1 cellular context compared by ENCODE assay signal in genomic region chr3:194471863-194472262, GRCh38.
TF ChIP-seq lines count a peak whose summit lies in the region.

No MANE protein-coding gene starts in this region.

TF ChIP-seq in K562, 482 proteins besides CTCF, POLR2A, EP300 and RAD21 (continued from another document):
- TF ChIP-seq, protein P1, sequence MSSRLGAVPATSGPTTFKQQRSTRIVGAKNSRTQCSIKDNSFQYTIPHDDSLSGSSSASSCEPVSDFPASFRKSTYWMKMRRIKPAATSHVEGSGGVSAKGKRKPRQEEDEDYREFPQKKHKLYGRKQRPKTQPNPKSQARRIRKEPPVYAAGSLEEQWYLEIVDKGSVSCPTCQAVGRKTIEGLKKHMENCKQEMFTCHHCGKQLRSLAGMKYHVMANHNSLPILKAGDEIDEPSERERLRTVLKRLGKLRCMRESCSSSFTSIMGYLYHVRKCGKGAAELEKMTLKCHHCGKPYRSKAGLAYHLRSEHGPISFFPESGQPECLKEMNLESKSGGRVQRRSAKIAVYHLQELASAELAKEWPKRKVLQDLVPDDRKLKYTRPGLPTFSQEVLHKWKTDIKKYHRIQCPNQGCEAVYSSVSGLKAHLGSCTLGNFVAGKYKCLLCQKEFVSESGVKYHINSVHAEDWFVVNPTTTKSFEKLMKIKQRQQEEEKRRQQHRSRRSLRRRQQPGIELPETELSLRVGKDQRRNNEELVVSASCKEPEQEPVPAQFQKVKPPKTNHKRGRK (tag; IDR thresholded peaks at IDR 0.05), result no peak
- TF ChIP-seq TEAD4 (IDR thresholded peaks at IDR 0.05; ENCODE audit: low read length) (no peak), TEAD4 (CRISPR knock-in tag; IDR thresholded peaks at IDR 0.05; ENCODE audit: borderline replicate concordance) (no peak), ARID3B (CRISPR knock-in tag; IDR thresholded peaks at IDR 0.05; ENCODE audit: borderline replicate concordance) (no peak), FOSL1 (tag; conservative IDR thresholded peaks at IDR 0.05) (no peak), TCF15 (CRISPR knock-in tag; IDR thresholded peaks at IDR 0.05) (no peak)
